Comparison of ENCODE assay signal across 14 cellular contexts in the genomic region with DNA sequence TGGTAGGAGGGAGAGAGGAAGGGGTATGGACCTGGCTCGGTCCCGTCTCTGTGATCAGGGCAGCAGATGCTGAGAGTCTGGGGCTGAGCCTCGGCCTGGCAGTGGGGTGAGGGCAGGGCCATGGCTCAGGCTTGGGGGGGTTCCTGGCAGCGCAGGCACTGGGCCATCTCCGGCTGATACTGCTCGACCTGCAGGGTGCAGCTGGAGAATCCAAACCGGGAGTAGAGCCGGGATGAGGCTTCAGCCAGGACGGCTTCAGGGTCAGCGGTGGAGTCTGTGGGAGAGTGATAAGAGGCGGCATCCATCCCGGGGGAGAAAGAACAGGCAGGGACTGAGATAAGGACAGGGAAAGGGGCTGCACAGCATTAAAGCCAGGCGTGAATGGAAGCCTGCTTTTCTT. TPM values are rescaled to one million over a fixed set of nuclear protein-coding genes. Genes with fewer than 3 reads are reported as not detected.
A peak's percentile ranks its signal among the peaks of the same experiment; 100 is the strongest.
DNase-seq lines count a peak whose midpoint lies in the region; ATAC-seq and TF ChIP-seq lines count a peak whose summit lies in the region.
"Had no signal": no experiment of that assay in that cellular context is flagged by ENCODE, and none has a peak within 500 bp of the region (broad histone marks: within the 10 kb centered on the region; RNA-seq: fewer than 3 reads in every experiment).

No MANE protein-coding gene starts in this region.

- no peaks in the 10 kb centered on the region for H3K36me3 Mint-ChIP-seq in MCF 10A (ENCODE audit: insufficient read depth, unreplicated experiment)
- no peaks in the 10 kb centered on the region for H3K36me3 Mint-ChIP-seq in progenitor cell of endocrine pancreas (ENCODE audit: insufficient read depth)
- H3K36me3 Mint-ChIP-seq: CD8-positive, alpha-beta T cell had no signal

- DNase-seq in right cardiac atrium (no peak), left ventricle myocardium inferior (no peak), adipocyte (ENCODE audit: low read depth) (no peak), iPS-NIHi11 (ENCODE audit: low spot score) (peak; percentile 6), SW480 (ENCODE audit: low spot score) (no peak), MCF 10A (ENCODE audit: unreplicated experiment) (no peak), progenitor cell of endocrine pancreas (ENCODE audit: low spot score, unreplicated experiment) (no peak)
- DNase-seq: CD8-positive, alpha-beta T cell; Kasumi-1; NCI-H1417 treated with DMSO at 0.1 percent for 48 hours; NCI-H2029; NCI-H524 had no signal

- no peaks in the 10 kb centered on the region for H3K36me3 ChIP-seq in left ventricle myocardium inferior
- no peaks in the 10 kb centered on the region for H3K36me3 ChIP-seq in adipocyte (ENCODE audit: control insufficient read depth, insufficient read depth, low read length, severe bottlenecking)

- WGBS in right cardiac atrium, result 16% methylated on average over 13 of the region's 13 CpGs

- H3K27ac Mint-ChIP-seq in MCF 10A (ENCODE audit: low read depth, unreplicated experiment) (no peak overlapping the region), progenitor cell of endocrine pancreas (no peak overlapping the region)
- H3K27ac Mint-ChIP-seq: CD8-positive, alpha-beta T cell had no signal

- POLR2A ChIA-PET in MCF 10A (lab: Yijun Ruan, JAX), result interaction anchor here (1.1 kb wide), 1 partner anchor 9 kb away, joined by 4 read pairs; no protein-coding TSS in a partner anchor

- H3K9ac ChIP-seq in adipocyte (ENCODE audit: low read length), result no peak overlapping the region

- no peaks in the 10 kb centered on the region for H3K9me3 ChIP-seq in right cardiac atrium (ENCODE audit: control insufficient read depth, low read length)
- H3K9me3 ChIP-seq in left ventricle myocardium inferior (replicated peaks), result no peaks in the 10 kb centered on the region
- H3K9me3 ChIP-seq in adipocyte (ENCODE audit: control insufficient read depth, low read length), result no peaks in the 10 kb centered on the region

- ATAC-seq in right cardiac atrium, result peak; percentile 25 to 30
- ATAC-seq in GM19452 (IDR thresholded peaks at IDR 0.05; ENCODE audit: unreplicated experiment), result no peak
- ATAC-seq: CD8-positive, alpha-beta T cell had no signal

- H3K9me3 Mint-ChIP-seq in MCF 10A (ENCODE audit: unreplicated experiment), result no peaks in the 10 kb centered on the region
- no peaks in the 10 kb centered on the region for H3K9me3 Mint-ChIP-seq in progenitor cell of endocrine pancreas (ENCODE audit: low read depth)
- H3K9me3 Mint-ChIP-seq: CD8-positive, alpha-beta T cell had no signal

- intact Hi-C loops in right cardiac atrium (cut with DNase I), result no loop called here
- intact Hi-C loops in left ventricle myocardium inferior (cut with micrococcal nuclease), result no loop called here
- intact Hi-C loops in MCF 10A (cut with micrococcal nuclease), result no loop called here

- H3K4me3 ChIP-seq in right cardiac atrium (ENCODE audit: low read length), result no peak overlapping the region
- H3K4me3 ChIP-seq in left ventricle myocardium inferior, result no peak overlapping the region
- H3K4me3 ChIP-seq in adipocyte (ENCODE audit: low read length), result peak overlapping the region; percentile 29

- H3K4me3 Mint-ChIP-seq in MCF 10A (ENCODE audit: unreplicated experiment) (no peak overlapping the region), progenitor cell of endocrine pancreas (ENCODE audit: low read depth) (no peak overlapping the region)
- H3K4me3 Mint-ChIP-seq: CD8-positive, alpha-beta T cell had no signal

- peaks cover 10% of the 10 kb centered on the region for H3K27me3 Mint-ChIP-seq in MCF 10A (ENCODE audit: insufficient read depth, unreplicated experiment)
- peaks cover 67% of the 10 kb centered on the region for H3K27me3 Mint-ChIP-seq in progenitor cell of endocrine pancreas

- BruUV-seq in MCF 10A (replicated peaks; lab: Mats Ljungman, UMichigan), result no TSS peak

- H3K27ac ChIP-seq in right cardiac atrium (ENCODE audit: low read length) (no peak overlapping the region), left ventricle myocardium inferior (replicated peaks) (no peak overlapping the region)

- TF ChIP-seq CTCF in left ventricle myocardium inferior (IDR thresholded peaks at IDR 0.05; ENCODE audit: borderline replicate concordance) (no peak), MCF 10A (IDR thresholded peaks at IDR 0.05; ENCODE audit: unreplicated experiment) (no peak), progenitor cell of endocrine pancreas (IDR thresholded peaks at IDR 0.05; ENCODE audit: unreplicated experiment) (no peak)

- H3K4me1 Mint-ChIP-seq in MCF 10A (ENCODE audit: insufficient read depth, unreplicated experiment) (peaks cover 20% of the 10 kb centered on the region), progenitor cell of endocrine pancreas (ENCODE audit: low read depth) (no peaks in the 10 kb centered on the region)

- H3K27me3 ChIP-seq in right cardiac atrium (ENCODE audit: control insufficient read depth, insufficient read depth) (no peaks in the 10 kb centered on the region), left ventricle myocardium inferior (ENCODE audit: low read depth) (peaks cover 95% of the 10 kb centered on the region), adipocyte (replicated peaks; ENCODE audit: control insufficient read depth, insufficient read depth, low read length) (peaks cover 24% of the 10 kb centered on the region)

- H3K4me1 ChIP-seq in right cardiac atrium (ENCODE audit: control insufficient read depth, insufficient read depth, low read length) (no peaks in the 10 kb centered on the region), left ventricle myocardium inferior (peaks cover 5% of the 10 kb centered on the region), adipocyte (ENCODE audit: control insufficient read depth, insufficient read depth, low read length) (peaks cover 16% of the 10 kb centered on the region)

- CTCF ChIA-PET in MCF 10A (lab: Yijun Ruan, JAX), result interaction anchor here (0.8 to 0.9 kb wide), 2 partner anchors 15 to 24 kb away, joined by 3 read pairs; no protein-coding TSS in a partner anchor

RNA-seq across cellular contexts. Expression of a gene that starts 7.7 kb away (rescaled TPM):
- total RNA-seq in right cardiac atrium, result 10 to 100 TPM in 1 of 4 donors, 1 to 10 TPM in 3; 9.4 to 17.3 (median 9.6) TPM
- polyA plus RNA-seq in right cardiac atrium, result 7.3 TPM
- total RNA-seq in left ventricle myocardium inferior, result 5.9 TPM
- not detected in 2 replicates for total RNA-seq in MCF 10A (2022)
- not detected in 2 replicates for total RNA-seq in progenitor cell of endocrine pancreas
- total RNA-seq: CD8-positive, alpha-beta T cell had no signal

RNA-seq across cellular contexts. Expression of a gene that starts 20.0 kb away (rescaled TPM):
- total RNA-seq in right cardiac atrium, result 1 to 10 TPM; 1.3 to 3.0 (median 1.8) TPM
- 2.2 TPM for polyA plus RNA-seq in right cardiac atrium
- total RNA-seq in left ventricle myocardium inferior, result 1.2 TPM
- total RNA-seq in MCF 10A (2022), result not detected in 2 replicates
- total RNA-seq in progenitor cell of endocrine pancreas, result not detected in 2 replicates
- total RNA-seq: CD8-positive, alpha-beta T cell had no signal
- polyA plus RNA-seq: BJ had no signal

RNA-seq across cellular contexts. Expression of a gene that starts 27.0 kb away (rescaled TPM):
- total RNA-seq in right cardiac atrium (100 to 1,000 TPM; 101 to 188 (median 149) TPM), left ventricle myocardium inferior (285 TPM), MCF 10A (2022) (not detected in 2 replicates), progenitor cell of endocrine pancreas (not detected in 2 replicates)
- polyA plus RNA-seq in right cardiac atrium, result 144 TPM
- total RNA-seq: CD8-positive, alpha-beta T cell had no signal
- polyA plus RNA-seq: BJ had no signal

RNA-seq across cellular contexts. Expression of a gene that starts 38.0 kb away (rescaled TPM):
- total RNA-seq in right cardiac atrium (10 to 100 TPM in 2 of 4 donors, 1 to 10 TPM in 2; 9.0 to 12.0 (median 10.0) TPM), left ventricle myocardium inferior (7.7 TPM), MCF 10A (2022) (59.5 and 66.5 TPM in 2 replicates), progenitor cell of endocrine pancreas (59.3 and 59.7 TPM in 2 replicates)
- polyA plus RNA-seq in right cardiac atrium, result 6.0 TPM

RNA-seq across cellular contexts. Expression of a gene that starts 43.1 kb away (rescaled TPM):
- total RNA-seq in right cardiac atrium (10 to 100 TPM in 3 of 4 donors, 1 to 10 TPM in 1; 8.1 to 14.1 (median 12.8) TPM), left ventricle myocardium inferior (12.0 TPM), MCF 10A (2022) (25.9 and 26.9 TPM in 2 replicates), progenitor cell of endocrine pancreas (66.7 and 70.8 TPM in 2 replicates)
- 7.8 TPM for polyA plus RNA-seq in right cardiac atrium

Comparison
In these comparisons a context has a peak if more than half of its experiments do, and no peak if none do; other contexts are left out.
1. RNA of a gene that starts 27.0 kb away (total RNA-seq): 285 TPM in left ventricle myocardium inferior (single experiment) and 101 to 188 TPM in right cardiac atrium; not detected in MCF 10A and not detected in progenitor cell of endocrine pancreas; every median in the first group is over 10 times any median in the second.